ENCODE assay signal across 1 cellular context in the genomic region with DNA sequence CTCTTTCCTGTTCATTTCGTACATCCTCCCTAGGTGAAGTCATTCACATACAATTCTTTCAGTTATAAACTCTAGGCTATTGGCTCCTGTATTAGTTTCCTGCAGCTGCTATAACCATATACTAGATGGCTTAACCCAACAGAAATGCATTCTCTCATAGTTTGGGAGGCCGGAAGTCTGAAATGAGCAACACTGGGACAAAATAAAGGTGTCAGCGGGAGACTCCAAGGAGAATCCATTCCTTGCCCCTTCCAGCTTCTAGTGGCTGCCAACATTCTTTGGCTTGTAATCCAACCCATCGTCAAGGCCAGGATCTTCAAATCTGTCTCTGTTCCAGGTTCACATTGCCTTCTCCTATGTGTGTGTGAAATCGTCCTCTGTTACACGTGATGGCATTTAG.
TF ChIP-seq lines count a peak whose summit lies in the region.

No MANE protein-coding gene starts in this region.

TF ChIP-seq in IMR-90, 13 proteins besides CTCF, POLR2A, EP300 and RAD21 (continued from another document):
- TF ChIP-seq FOS (IDR thresholded peaks at IDR 0.05; ENCODE audit: low read depth, low read length) (no peak), MXI1 (IDR thresholded peaks at IDR 0.05; ENCODE audit: borderline replicate concordance, low read depth, low read length) (no peak), MAZ (IDR thresholded peaks at IDR 0.05; ENCODE audit: borderline replicate concordance, low read depth, low read length) (no peak), RCOR1 (IDR thresholded peaks at IDR 0.05; ENCODE audit: insufficient replicate concordance, low read length) (no peak), SMC3 (IDR thresholded peaks at IDR 0.05; ENCODE audit: low read depth, low read length) (no peak)
- TF ChIP-seq, protein P1, sequence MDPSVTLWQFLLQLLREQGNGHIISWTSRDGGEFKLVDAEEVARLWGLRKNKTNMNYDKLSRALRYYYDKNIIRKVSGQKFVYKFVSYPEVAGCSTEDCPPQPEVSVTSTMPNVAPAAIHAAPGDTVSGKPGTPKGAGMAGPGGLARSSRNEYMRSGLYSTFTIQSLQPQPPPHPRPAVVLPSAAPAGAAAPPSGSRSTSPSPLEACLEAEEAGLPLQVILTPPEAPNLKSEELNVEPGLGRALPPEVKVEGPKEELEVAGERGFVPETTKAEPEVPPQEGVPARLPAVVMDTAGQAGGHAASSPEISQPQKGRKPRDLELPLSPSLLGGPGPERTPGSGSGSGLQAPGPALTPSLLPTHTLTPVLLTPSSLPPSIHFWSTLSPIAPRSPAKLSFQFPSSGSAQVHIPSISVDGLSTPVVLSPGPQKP (IDR thresholded peaks at IDR 0.05; ENCODE audit: borderline replicate concordance, low read depth, low read length), result no peak
- TF ChIP-seq, protein P2, sequence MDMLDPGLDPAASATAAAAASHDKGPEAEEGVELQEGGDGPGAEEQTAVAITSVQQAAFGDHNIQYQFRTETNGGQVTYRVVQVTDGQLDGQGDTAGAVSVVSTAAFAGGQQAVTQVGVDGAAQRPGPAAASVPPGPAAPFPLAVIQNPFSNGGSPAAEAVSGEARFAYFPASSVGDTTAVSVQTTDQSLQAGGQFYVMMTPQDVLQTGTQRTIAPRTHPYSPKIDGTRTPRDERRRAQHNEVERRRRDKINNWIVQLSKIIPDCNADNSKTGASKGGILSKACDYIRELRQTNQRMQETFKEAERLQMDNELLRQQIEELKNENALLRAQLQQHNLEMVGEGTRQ (IDR thresholded peaks at IDR 0.05; ENCODE audit: low read depth, low read length), result no peak
